ENCODE assay signal across 10 cellular contexts in the genomic region with DNA sequence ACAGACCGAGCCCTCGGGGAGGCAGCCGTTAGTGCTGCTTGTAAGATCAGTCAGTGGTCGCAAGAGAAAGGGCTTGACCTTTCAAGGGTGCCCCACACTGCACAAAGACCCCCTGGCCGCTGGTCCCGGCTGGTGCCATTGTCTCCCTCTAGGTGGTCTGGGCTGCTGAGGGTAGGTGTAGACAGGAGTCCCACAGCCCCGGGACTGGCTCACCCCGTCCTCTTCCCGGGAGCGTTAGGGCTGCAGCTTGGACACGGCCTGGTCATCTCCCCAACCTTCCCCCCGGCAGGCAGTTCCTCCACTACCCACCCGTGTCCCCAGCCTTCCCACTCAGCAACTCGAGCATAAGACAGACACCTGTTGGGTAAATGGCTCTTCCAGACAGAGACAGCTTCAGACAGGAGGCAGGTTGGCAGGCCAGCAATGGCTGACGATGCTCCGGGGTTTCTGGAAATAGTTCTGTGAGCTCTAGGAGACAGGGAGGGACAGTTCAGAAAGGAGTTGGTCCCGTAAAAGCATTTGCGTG. TPM values are rescaled to one million over a fixed set of nuclear protein-coding genes. Genes with fewer than 3 reads are reported as not detected.
DNase-seq lines count a peak whose midpoint lies in the region; ATAC-seq and TF ChIP-seq lines count a peak whose summit lies in the region.
"Had no signal": no experiment of that assay in that cellular context is flagged by ENCODE, and none has a peak within 500 bp of the region (broad histone marks: within the 10 kb centered on the region; RNA-seq: fewer than 3 reads in every experiment).

No MANE protein-coding gene starts in this region.

- H3K9me3 ChIP-seq in BLaER1: no peaks in the 10 kb centered on the region
- no peaks in the 10 kb centered on the region for H3K9me3 ChIP-seq in HAP-1
- no peaks in the 10 kb centered on the region for H3K9me3 ChIP-seq in psoas muscle
- H3K9me3 ChIP-seq: esophagus squamous epithelium had no signal

- DNase-seq in HAP-1 (ENCODE audit: low spot score in 2 of 2) (no peak), dorsolateral prefrontal cortex (no peak), natural killer cell (no peak), psoas muscle (no peak), islet precursor cell (no peak)
- no peak for DNase-seq in activated CD8-positive, alpha-beta memory T cell treated with anti-CD3 and anti-CD28 coated beads, Interleukin-2, amount 50 U/mL, for 48 hours
- DNase-seq: esophagus squamous epithelium, MV-4-11 had no signal

- H3K36me3 ChIP-seq in BLaER1: no peaks in the 10 kb centered on the region
- H3K36me3 ChIP-seq in HAP-1 (replicated peaks): no peaks in the 10 kb centered on the region
- H3K36me3 ChIP-seq in psoas muscle (ENCODE audit: insufficient read depth in 1 of 2, low read depth in 1 of 2): no peaks in the 10 kb centered on the region
- H3K36me3 ChIP-seq: esophagus squamous epithelium had no signal

- H3K4me3 Mint-ChIP-seq in natural killer cell: peak overlapping the region; percentile 77

- no peak overlapping the region for H3K27ac ChIP-seq in BLaER1
- no peak overlapping the region for H3K27ac ChIP-seq in dorsolateral prefrontal cortex
- H3K27ac ChIP-seq in psoas muscle: no peak overlapping the region
- H3K27ac ChIP-seq: esophagus squamous epithelium had no signal

- peak overlapping the region; percentile 90 for H3K4me2 ChIP-seq in BLaER1

- peaks cover 41% of the 10 kb centered on the region for H3K27me3 ChIP-seq in BLaER1
- no peaks in the 10 kb centered on the region for H3K27me3 ChIP-seq in HAP-1 (ENCODE audit: low read depth)
- peaks cover 0 to 59% (median 16%) of the 10 kb centered on the region in 45 donors for H3K27me3 ChIP-seq in dorsolateral prefrontal cortex
- H3K27me3 ChIP-seq in psoas muscle (ENCODE audit: insufficient read depth in 3 of 3, low read length in 2 of 3): peaks cover 0 to 86% (median 26%) of the 10 kb centered on the region in 3 donors

- no peaks in the 10 kb centered on the region for H3K9me3 Mint-ChIP-seq in natural killer cell

- H4K20me1 ChIP-seq in BLaER1: no peaks in the 10 kb centered on the region

- intact Hi-C loops in dorsolateral prefrontal cortex (cut with DNase I) (no loop called here), natural killer cell (cut with micrococcal nuclease) (no loop called here), psoas muscle (cut with DNase I) (no loop called here)

- 14 to 19% (median 15%) methylated on average over 18 of the region's 18 CpGs for WGBS in psoas muscle, 3 donors

- H3K4me1 ChIP-seq in BLaER1 (peaks cover 38% of the 10 kb centered on the region), HAP-1 (peaks cover 12% of the 10 kb centered on the region), psoas muscle (peaks cover 5% of the 10 kb centered on the region)

- TF ChIP-seq CTCF in dorsolateral prefrontal cortex (IDR thresholded peaks at IDR 0.05 in 54 of 56, conservative IDR thresholded peaks at IDR 0.05 in 2 of 56; ENCODE audit: low read depth in 1 of 56, partially characterized antibody in 56 of 56) (no peak), natural killer cell (IDR thresholded peaks at IDR 0.05) (no peak), psoas muscle (IDR thresholded peaks at IDR 0.05) (no peak)

- H3K9ac ChIP-seq in BLaER1: no peak overlapping the region

- ATAC-seq in natural killer cell (no peak), GM18858 (IDR thresholded peaks at IDR 0.05; ENCODE audit: unreplicated experiment) (no peak), psoas muscle (no peak)

- peaks cover 0 to 11% of the 10 kb centered on the region in 2 donors for H3K4me1 Mint-ChIP-seq in natural killer cell

- peak overlapping the region; percentile 61; the same call in 1 of the 2 replicates for H3K4me3 ChIP-seq in BLaER1
- H3K4me3 ChIP-seq in HAP-1: peak overlapping the region; percentile 33
- H3K4me3 ChIP-seq in dorsolateral prefrontal cortex: peak overlapping the region in 47 of 59 donors; percentile 19 to 67 (median 52)
- no peak overlapping the region for H3K4me3 ChIP-seq in psoas muscle

- H3K27ac Mint-ChIP-seq in natural killer cell: no peak overlapping the region

- in situ Hi-C loops in HAP-1 (cut with MboI; ENCODE audit: low sequenced_read_pairs): no loop called here

- peaks cover 5 to 29% of the 10 kb centered on the region in 2 donors for H3K27me3 Mint-ChIP-seq in natural killer cell (ENCODE audit: low read depth in 2 of 2)

- H3K36me3 Mint-ChIP-seq in natural killer cell: no peaks in the 10 kb centered on the region

RNA-seq across cellular contexts. Expression of a gene that starts 15.3 kb away (rescaled TPM):
- total RNA-seq in dorsolateral prefrontal cortex (10 to 100 TPM; 19.3 to 53.2 (median 34.1) TPM), natural killer cell (10 to 100 TPM; 19.5 to 34.3 (median 33.6) TPM), psoas muscle (10 to 100 TPM; 17.3 to 27.8 (median 22.5) TPM)
- 10 to 100 TPM; 28.8 to 49.5 (median 41.3) TPM for polyA plus RNA-seq in psoas muscle

RNA-seq across cellular contexts. Expression of a gene that starts 38.9 kb away (rescaled TPM):
- total RNA-seq in dorsolateral prefrontal cortex (100 to 1,000 TPM in 46 of 120 experiments, 10 to 100 TPM in 74; 55.9 to 246 (median 94.8) TPM), natural killer cell (10 to 100 TPM; 14.5 to 21.6 (median 21.2) TPM), psoas muscle (10 to 100 TPM; 18.4 to 33.5 (median 28.0) TPM)
- 10 to 100 TPM in 2 of 3 donors, 1 to 10 TPM in 1; 8.5 to 14.0 (median 10.4) TPM for polyA plus RNA-seq in psoas muscle
